Comparison of ENCODE assay signal across 16 cellular contexts in the genomic region with DNA sequence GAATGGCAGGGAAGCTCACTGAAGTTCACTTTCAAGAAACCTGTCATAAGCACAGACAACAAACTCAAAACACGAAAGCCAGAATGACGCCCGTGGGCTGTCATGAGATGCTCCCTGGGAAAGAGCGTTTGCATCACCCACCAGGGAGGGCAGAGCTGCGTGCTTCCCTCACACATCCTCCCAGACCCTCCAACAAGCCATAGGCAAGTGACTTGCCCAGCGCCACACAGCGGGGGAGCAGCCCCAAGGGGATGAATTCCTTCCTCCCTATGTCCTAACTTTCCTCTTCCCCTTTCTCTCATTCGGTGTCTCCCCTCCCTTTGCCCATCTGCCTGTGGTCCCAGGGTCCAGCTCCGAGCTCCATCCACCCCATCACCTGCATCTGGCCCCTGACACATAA. TPM values are rescaled to one million over a fixed set of nuclear protein-coding genes. Genes with fewer than 3 reads are reported as not detected.
A peak's percentile ranks its signal among the peaks of the same experiment; 100 is the strongest.
DNase-seq lines count a peak whose midpoint lies in the region; ATAC-seq and TF ChIP-seq lines count a peak whose summit lies in the region.
"Had no signal": no experiment of that assay in that cellular context is flagged by ENCODE, and none has a peak within 500 bp of the region (broad histone marks: within the 10 kb centered on the region; RNA-seq: fewer than 3 reads in every experiment).

No MANE protein-coding gene starts in this region.

- peak overlapping the region in 4 of 59 donors; percentile 8 to 39 (median 23) for H3K4me3 ChIP-seq in dorsolateral prefrontal cortex
- H3K4me3 ChIP-seq: right lobe of liver, SJSA1 had no signal

- DNase-seq in WTC11 (ENCODE audit: low spot score): no peak
- DNase-seq in dorsolateral prefrontal cortex: peak in 2 of 10 donors; percentile 19 to 35
- no peak for DNase-seq in neural crest cell (ENCODE audit: low read depth, low spot score)
- no peak for DNase-seq in substantia nigra (lab: John Stamatoyannopoulos, UW)
- DNase-seq in SW480 (ENCODE audit: low spot score): no peak
- DNase-seq in type B pancreatic cell (ENCODE audit: extremely low spot score, unreplicated experiment): no peak
- DNase-seq: activated CD8-positive, alpha-beta memory T cell treated with anti-CD3 and anti-CD28 coated beads, Interleukin-2, amount 10 ng/mL, durations not matched to agents 7 days and 5 days; NCI-H1092 treated with DMSO at 0.1 percent for 48 hours; NCI-H510A had no signal

- no peak for TF ChIP-seq CTCF in WTC11 (IDR thresholded peaks at IDR 0.05)
- no peak for TF ChIP-seq CTCF in dorsolateral prefrontal cortex (IDR thresholded peaks at IDR 0.05 in 54 of 56, conservative IDR thresholded peaks at IDR 0.05 in 2 of 56; ENCODE audit: low read depth in 1 of 56, partially characterized antibody in 56 of 56)
- TF ChIP-seq CTCF in neural crest cell (conservative IDR thresholded peaks at IDR 0.05): no peak
- TF ChIP-seq CTCF in type B pancreatic cell (conservative IDR thresholded peaks at IDR 0.05): no peak

- H3K4me1 Mint-ChIP-seq in WTC11: peaks cover 44% of the 10 kb centered on the region
- peaks cover 33% of the 10 kb centered on the region for H3K4me1 Mint-ChIP-seq in neural crest cell
- peaks cover 52% of the 10 kb centered on the region for H3K4me1 Mint-ChIP-seq in type B pancreatic cell (ENCODE audit: unreplicated experiment)
- H3K4me1 Mint-ChIP-seq: activated CD8-positive, alpha-beta memory T cell treated with anti-CD3 and anti-CD28 coated beads, Interleukin-2, amount 10 ng/mL, durations not matched to agents 7 days and 5 days had no signal

- no peaks in the 10 kb centered on the region for H3K9me3 Mint-ChIP-seq in WTC11
- no peaks in the 10 kb centered on the region for H3K9me3 Mint-ChIP-seq in neural crest cell
- H3K9me3 Mint-ChIP-seq in type B pancreatic cell: no peaks in the 10 kb centered on the region
- H3K9me3 Mint-ChIP-seq: T-helper 2 cell treated with Interferon-gamma antibody and Interleukin-4, amounts not matched to agents 5 μg/mL and 100 μg/mL, for 36 hours had no signal

- ATAC-seq in WTC11 (no peak), HG03521 (IDR thresholded peaks at IDR 0.05; ENCODE audit: unreplicated experiment) (no peak)
- ATAC-seq: activated CD4-positive, CD25-positive, alpha-beta regulatory T cell treated with anti-CD3 and anti-CD28 coated beads, Interleukin-2, amount 50 U/mL, for 24 hours; activated CD8-positive, alpha-beta memory T cell treated with anti-CD3 and anti-CD28 coated beads, Interleukin-2, amount 10 ng/mL, durations not matched to agents 7 days and 5 days had no signal

- H3K27me3 Mint-ChIP-seq in WTC11 (ENCODE audit: low read depth) (no peaks in the 10 kb centered on the region), neural crest cell (ENCODE audit: low read depth) (no peaks in the 10 kb centered on the region), type B pancreatic cell (no peaks in the 10 kb centered on the region)
- H3K27me3 Mint-ChIP-seq: activated CD8-positive, alpha-beta memory T cell treated with anti-CD3 and anti-CD28 coated beads, Interleukin-2, amount 10 ng/mL, durations not matched to agents 7 days and 5 days had no signal

- intact Hi-C loops in dorsolateral prefrontal cortex (cut with DNase I): no loop called here

- POLR2A ChIA-PET in WTC11 (lab: Charles Lee): interaction anchor here (0.5 kb wide), 1 partner anchor 119 kb away, joined by 4 read pairs; no protein-coding TSS in a partner anchor

- H3K4me3 Mint-ChIP-seq in WTC11 (no peak overlapping the region), neural crest cell (no peak overlapping the region), type B pancreatic cell (no peak overlapping the region)
- H3K4me3 Mint-ChIP-seq: activated CD8-positive, alpha-beta memory T cell treated with anti-CD3 and anti-CD28 coated beads, Interleukin-2, amount 10 ng/mL, durations not matched to agents 7 days and 5 days; B cell; T-helper 2 cell treated with Interferon-gamma antibody and Interleukin-4, amounts not matched to agents 5 μg/mL and 100 μg/mL, for 36 hours had no signal

- H3K27ac Mint-ChIP-seq in WTC11: peak overlapping the region; percentile 11; the same call in 1 of the 2 replicates
- H3K27ac Mint-ChIP-seq in neural crest cell (ENCODE audit: unreplicated experiment): peak overlapping the region; percentile 9
- H3K27ac Mint-ChIP-seq in type B pancreatic cell: no peak overlapping the region
- H3K27ac Mint-ChIP-seq: activated CD8-positive, alpha-beta memory T cell treated with anti-CD3 and anti-CD28 coated beads, Interleukin-2, amount 10 ng/mL, durations not matched to agents 7 days and 5 days; B cell had no signal

- no peaks in the 10 kb centered on the region for H3K27me3 ChIP-seq in dorsolateral prefrontal cortex
- H3K27me3 ChIP-seq: right lobe of liver, SJSA1 had no signal

- peak overlapping the region in 56 of 59 donors; percentile 32 to 99 (median 77) for H3K27ac ChIP-seq in dorsolateral prefrontal cortex
- peak overlapping the region; percentile 74 for H3K27ac ChIP-seq in substantia nigra (ENCODE audit: low read depth, low read length, poor library complexity, severe bottlenecking)
- H3K27ac ChIP-seq: KMS-11, right lobe of liver, SJSA1 had no signal

- H3K36me3 Mint-ChIP-seq in WTC11 (no peaks in the 10 kb centered on the region), neural crest cell (ENCODE audit: low read depth) (no peaks in the 10 kb centered on the region), type B pancreatic cell (peaks cover 2% of the 10 kb centered on the region)
- H3K36me3 Mint-ChIP-seq: activated CD8-positive, alpha-beta memory T cell treated with anti-CD3 and anti-CD28 coated beads, Interleukin-2, amount 10 ng/mL, durations not matched to agents 7 days and 5 days had no signal

- CTCF ChIA-PET in WTC11 (lab: Charles Lee): interaction anchor here (0.7 to 1.7 kb wide), 3 partner anchors 9 to 28 kb away, joined by 3 to 6 read pairs (median 6); a partner anchor contains a TSS

TF ChIP-seq in WTC11, 78 proteins besides CTCF, POLR2A, EP300 and RAD21 (continues in another document):
- no peak for TF ChIP-seq ZNF671 (CRISPR knock-in tag; IDR thresholded peaks at IDR 0.05)
- no peak for TF ChIP-seq FOXJ3 (CRISPR knock-in tag; IDR thresholded peaks at IDR 0.05; ENCODE audit: borderline replicate concordance)
- no peak for TF ChIP-seq PRRX2 (CRISPR knock-in tag; IDR thresholded peaks at IDR 0.05)
- TF ChIP-seq CREB1 (CRISPR knock-in tag; IDR thresholded peaks at IDR 0.05): no peak
- TF ChIP-seq, protein P1, sequence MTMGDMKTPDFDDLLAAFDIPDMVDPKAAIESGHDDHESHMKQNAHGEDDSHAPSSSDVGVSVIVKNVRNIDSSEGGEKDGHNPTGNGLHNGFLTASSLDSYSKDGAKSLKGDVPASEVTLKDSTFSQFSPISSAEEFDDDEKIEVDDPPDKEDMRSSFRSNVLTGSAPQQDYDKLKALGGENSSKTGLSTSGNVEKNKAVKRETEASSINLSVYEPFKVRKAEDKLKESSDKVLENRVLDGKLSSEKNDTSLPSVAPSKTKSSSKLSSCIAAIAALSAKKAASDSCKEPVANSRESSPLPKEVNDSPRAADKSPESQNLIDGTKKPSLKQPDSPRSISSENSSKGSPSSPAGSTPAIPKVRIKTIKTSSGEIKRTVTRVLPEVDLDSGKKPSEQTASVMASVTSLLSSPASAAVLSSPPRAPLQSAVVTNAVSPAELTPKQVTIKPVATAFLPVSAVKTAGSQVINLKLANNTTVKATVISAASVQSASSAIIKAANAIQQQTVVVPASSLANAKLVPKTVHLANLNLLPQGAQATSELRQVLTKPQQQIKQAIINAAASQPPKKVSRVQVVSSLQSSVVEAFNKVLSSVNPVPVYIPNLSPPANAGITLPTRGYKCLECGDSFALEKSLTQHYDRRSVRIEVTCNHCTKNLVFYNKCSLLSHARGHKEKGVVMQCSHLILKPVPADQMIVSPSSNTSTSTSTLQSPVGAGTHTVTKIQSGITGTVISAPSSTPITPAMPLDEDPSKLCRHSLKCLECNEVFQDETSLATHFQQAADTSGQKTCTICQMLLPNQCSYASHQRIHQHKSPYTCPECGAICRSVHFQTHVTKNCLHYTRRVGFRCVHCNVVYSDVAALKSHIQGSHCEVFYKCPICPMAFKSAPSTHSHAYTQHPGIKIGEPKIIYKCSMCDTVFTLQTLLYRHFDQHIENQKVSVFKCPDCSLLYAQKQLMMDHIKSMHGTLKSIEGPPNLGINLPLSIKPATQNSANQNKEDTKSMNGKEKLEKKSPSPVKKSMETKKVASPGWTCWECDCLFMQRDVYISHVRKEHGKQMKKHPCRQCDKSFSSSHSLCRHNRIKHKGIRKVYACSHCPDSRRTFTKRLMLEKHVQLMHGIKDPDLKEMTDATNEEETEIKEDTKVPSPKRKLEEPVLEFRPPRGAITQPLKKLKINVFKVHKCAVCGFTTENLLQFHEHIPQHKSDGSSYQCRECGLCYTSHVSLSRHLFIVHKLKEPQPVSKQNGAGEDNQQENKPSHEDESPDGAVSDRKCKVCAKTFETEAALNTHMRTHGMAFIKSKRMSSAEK (CRISPR knock-in tag; IDR thresholded peaks at IDR 0.05; ENCODE audit: borderline replicate concordance): no peak
- TF ChIP-seq, protein P2, sequence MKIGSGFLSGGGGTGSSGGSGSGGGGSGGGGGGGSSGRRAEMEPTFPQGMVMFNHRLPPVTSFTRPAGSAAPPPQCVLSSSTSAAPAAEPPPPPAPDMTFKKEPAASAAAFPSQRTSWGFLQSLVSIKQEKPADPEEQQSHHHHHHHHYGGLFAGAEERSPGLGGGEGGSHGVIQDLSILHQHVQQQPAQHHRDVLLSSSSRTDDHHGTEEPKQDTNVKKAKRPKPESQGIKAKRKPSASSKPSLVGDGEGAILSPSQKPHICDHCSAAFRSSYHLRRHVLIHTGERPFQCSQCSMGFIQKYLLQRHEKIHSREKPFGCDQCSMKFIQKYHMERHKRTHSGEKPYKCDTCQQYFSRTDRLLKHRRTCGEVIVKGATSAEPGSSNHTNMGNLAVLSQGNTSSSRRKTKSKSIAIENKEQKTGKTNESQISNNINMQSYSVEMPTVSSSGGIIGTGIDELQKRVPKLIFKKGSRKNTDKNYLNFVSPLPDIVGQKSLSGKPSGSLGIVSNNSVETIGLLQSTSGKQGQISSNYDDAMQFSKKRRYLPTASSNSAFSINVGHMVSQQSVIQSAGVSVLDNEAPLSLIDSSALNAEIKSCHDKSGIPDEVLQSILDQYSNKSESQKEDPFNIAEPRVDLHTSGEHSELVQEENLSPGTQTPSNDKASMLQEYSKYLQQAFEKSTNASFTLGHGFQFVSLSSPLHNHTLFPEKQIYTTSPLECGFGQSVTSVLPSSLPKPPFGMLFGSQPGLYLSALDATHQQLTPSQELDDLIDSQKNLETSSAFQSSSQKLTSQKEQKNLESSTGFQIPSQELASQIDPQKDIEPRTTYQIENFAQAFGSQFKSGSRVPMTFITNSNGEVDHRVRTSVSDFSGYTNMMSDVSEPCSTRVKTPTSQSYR (CRISPR knock-in tag; IDR thresholded peaks at IDR 0.05): no peak

RNA-seq across cellular contexts. Expression of a gene that starts 10.7 kb away (rescaled TPM):
- 38.9 to 42.5 TPM (median 41.6 TPM) in 3 replicates for total RNA-seq in WTC11 (2021)
- total RNA-seq in dorsolateral prefrontal cortex: 100 to 1,000 TPM; 151 to 703 (median 290) TPM
- total RNA-seq in neural crest cell: 67.7 and 69.9 TPM in 2 replicates
- 26.3 and 63.4 TPM in 2 replicates for total RNA-seq in type B pancreatic cell (ENCODE audit: low replicate concordance)
